ENCODE assay signal across 8 cellular contexts in genomic region chr10:119489572-119490326, GRCh38. TPM values are rescaled to one million over a fixed set of nuclear protein-coding genes. Genes with fewer than 3 reads are reported as not detected.
DNase-seq lines count a peak whose midpoint lies in the region; ATAC-seq and TF ChIP-seq lines count a peak whose summit lies in the region.

No MANE protein-coding gene starts in this region.

- ATAC-seq in GM19324 (IDR thresholded peaks at IDR 0.05; ENCODE audit: low FRiP score, unreplicated experiment) (peak; percentile 45), HG03432 (IDR thresholded peaks at IDR 0.05; ENCODE audit: unreplicated experiment) (peak; percentile 89)

- H3K36me3 Mint-ChIP-seq in Caco-2 (ENCODE audit: insufficient read depth, unreplicated experiment) = no peaks in the 10 kb centered on the region

- 0 out of 2 replicates have a peak, but pooled peaks cover 5% of the 10 kb centered on the region for H3K4me1 ChIP-seq in Caco-2
- H3K4me1 ChIP-seq in adipocyte (ENCODE audit: control insufficient read depth, insufficient read depth, low read length) = peaks cover 2% of the 10 kb centered on the region
- H3K4me1 ChIP-seq in iPS-20b (ENCODE audit: insufficient read depth, low read length) = no peaks in the 10 kb centered on the region

- intact Hi-C loops in Caco-2 (cut with micrococcal nuclease; ENCODE audit: unreplicated experiment) = loop anchor here (2.0 kb wide), 2 partner anchors 45 to 291 kb away; no protein-coding TSS in a partner anchor

- H3K9ac ChIP-seq in adipocyte (ENCODE audit: low read length) (no peak overlapping the region), iPS-20b (ENCODE audit: low read depth, low read length) (peak overlapping the region; percentile 60; the same call in 1 of the 2 replicates)

- no peaks in the 10 kb centered on the region for H3K9me3 ChIP-seq in Caco-2
- no peaks in the 10 kb centered on the region for H3K9me3 ChIP-seq in adipocyte (ENCODE audit: control insufficient read depth, low read length)
- no peaks in the 10 kb centered on the region for H3K9me3 ChIP-seq in iPS-20b (ENCODE audit: insufficient read depth, low read depth, low read length)

- H3K4me3 ChIP-seq in Caco-2 (ENCODE audit: low read depth, low read length) (peak overlapping the region; percentile 30), adipocyte (ENCODE audit: low read length) (peak overlapping the region; percentile 35), iPS-20b (ENCODE audit: low read length) (peak overlapping the region; percentile 74)

- DNase-seq in Caco-2 (peak; percentile 50 to 71), SKM-1 (lab: John Stamatoyannopoulos, UW; ENCODE audit: unreplicated experiment) (peak; percentile 39), adipocyte (ENCODE audit: low read depth) (peak; percentile 64), NCI-H774 (lab: John Stamatoyannopoulos, UW) (no peak)
- peak; percentile 71 to 76 for DNase-seq in stimulated activated CD4-positive, alpha-beta T cell treated with anti-CD3 and anti-CD28 coated beads, Interleukin-2, amount 100 ng/mL, for 24 hours

- CTCF ChIA-PET in Caco-2 (lab: Charles Lee) = interaction anchor here (0.6 to 2.1 kb wide), 16 partner anchors 10 to 290 kb away, joined by 3 to 33 read pairs (median 3); partner anchors contain the start of gene GRK5

- H3K9me3 Mint-ChIP-seq in Caco-2 (ENCODE audit: unreplicated experiment) = no peaks in the 10 kb centered on the region

- peak; percentile 89 to 90 for TF ChIP-seq CTCF in Caco-2 (IDR thresholded peaks at IDR 0.05; ENCODE audit: insufficient read depth in 1 of 2, low read depth in 1 of 2, low read length in 1 of 2, severe bottlenecking in 1 of 2, unreplicated experiment in 1 of 2)

- H3K36me3 ChIP-seq in Caco-2 (ENCODE audit: control insufficient read depth, insufficient read depth, low read length) (no peaks in the 10 kb centered on the region), adipocyte (ENCODE audit: control insufficient read depth, insufficient read depth, low read length, severe bottlenecking) (no peaks in the 10 kb centered on the region), iPS-20b (ENCODE audit: insufficient read depth, low read depth, low read length) (no peaks in the 10 kb centered on the region)

- H3K27me3 Mint-ChIP-seq in Caco-2 (ENCODE audit: insufficient read depth, unreplicated experiment) = no peaks in the 10 kb centered on the region

- H3K4me3 Mint-ChIP-seq in Caco-2 (ENCODE audit: unreplicated experiment) = peak overlapping the region; percentile 59

- POLR2A ChIA-PET in Caco-2 (lab: Charles Lee) = no interaction called here

- BruUV-seq in Caco-2 (replicated peaks; lab: Mats Ljungman, UMichigan) = no TSS peak

- no peaks in the 10 kb centered on the region for H3K4me1 Mint-ChIP-seq in Caco-2 (ENCODE audit: low read depth, unreplicated experiment)

- H3K27me3 ChIP-seq in Caco-2 (replicated peaks; ENCODE audit: control insufficient read depth, insufficient read depth, low read length) (no peaks in the 10 kb centered on the region), adipocyte (replicated peaks; ENCODE audit: control insufficient read depth, insufficient read depth, low read length) (no peaks in the 10 kb centered on the region), iPS-20b (ENCODE audit: insufficient read depth, low read length) (peaks cover 24% of the 10 kb centered on the region)

- no peak overlapping the region for H3K27ac ChIP-seq in iPS-20b (ENCODE audit: low read length)

- H3K27ac Mint-ChIP-seq in Caco-2 (ENCODE audit: unreplicated experiment) = no peak overlapping the region

RNA-seq across cellular contexts. Expression of gene RGS10, which starts 52.8 kb away (rescaled TPM):
- total RNA-seq in Caco-2 (2022) = 22.6 and 23.2 TPM in 2 replicates
